Comparison of ENCODE assay signal across 9 cellular contexts in the genomic region with DNA sequence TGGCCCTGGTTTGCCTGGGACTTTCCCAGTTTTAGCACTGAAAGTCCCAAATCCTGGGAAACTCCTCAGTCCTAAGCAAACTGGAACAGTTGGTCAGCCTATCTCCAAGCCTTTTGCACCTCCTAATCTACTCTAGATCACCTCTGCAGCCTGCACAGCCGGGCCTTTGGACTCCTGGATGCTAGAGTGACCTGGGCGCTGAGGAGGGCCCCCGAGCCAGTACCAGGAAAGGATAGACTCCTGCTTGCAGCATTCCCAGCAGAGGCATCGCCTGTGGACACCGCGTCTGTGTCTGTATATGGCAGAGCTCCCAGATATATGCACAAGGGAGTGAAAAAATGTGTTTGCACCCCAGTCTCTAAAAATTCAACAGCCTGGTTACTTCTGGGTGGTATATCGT. TPM values are rescaled to one million over a fixed set of nuclear protein-coding genes. Genes with fewer than 3 reads are reported as not detected.
DNase-seq lines count a peak whose midpoint lies in the region; TF ChIP-seq lines count a peak whose summit lies in the region.
"Had no signal": no experiment of that assay in that cellular context is flagged by ENCODE, and none has a peak within 500 bp of the region (broad histone marks: within the 10 kb centered on the region; RNA-seq: fewer than 3 reads in every experiment).

No MANE protein-coding gene starts in this region.

- H3K9me3 ChIP-seq in tibial artery, result no peaks in the 10 kb centered on the region

- peak; percentile 2 for DNase-seq in activated CD4-positive, alpha-beta T cell treated with anti-CD3 and anti-CD28 coated beads for 48 hours
- no peak for DNase-seq in activated CD4-positive, alpha-beta T cell treated with anti-CD3 and anti-CD28 coated beads, Interleukin-2, amount 50 U/mL, for 4 hours
- DNase-seq in dorsolateral prefrontal cortex, result peak in 4 of 10 donors; percentile 37 to 44 (median 41)
- no peak for DNase-seq in mesothelial cell of epicardium (ENCODE audit: low spot score in 2 of 2, unreplicated experiment in 2 of 2)
- DNase-seq in tibial artery, result peak; percentile 20 to 57
- DNase-seq in erythroblast (lab: John Stamatoyannopoulos, UW), result no peak
- DNase-seq in SW480 (ENCODE audit: low spot score), result no peak
- DNase-seq in ecto neural progenitor cell (ENCODE audit: low spot score), result no peak
- DNase-seq: NCI-H1105 had no signal

- peaks cover 3% of the 10 kb centered on the region for H3K36me3 Mint-ChIP-seq in mesothelial cell of epicardium

- intact Hi-C loops in dorsolateral prefrontal cortex (cut with DNase I), result no loop called here
- intact Hi-C loops in tibial artery (cut with DNase I; ENCODE audit: low total_unique reads), result no loop called here

- no peak for TF ChIP-seq POLR2A in erythroblast (IDR thresholded peaks at IDR 0.05; ENCODE audit: low read length)

- H3K27ac Mint-ChIP-seq in mesothelial cell of epicardium, result peak overlapping the region; percentile 50

- H3K4me3 ChIP-seq in dorsolateral prefrontal cortex, result no peak overlapping the region
- no peak overlapping the region for H3K4me3 ChIP-seq in tibial artery

- no peaks in the 10 kb centered on the region for H3K9me3 Mint-ChIP-seq in mesothelial cell of epicardium

- H3K4me1 Mint-ChIP-seq in mesothelial cell of epicardium, result peaks cover 18% of the 10 kb centered on the region

- H3K36me3 ChIP-seq in tibial artery, result peaks cover 0 to under 1% (median 0%) of the 10 kb centered on the region in 3 donors

- H3K4me3 Mint-ChIP-seq in mesothelial cell of epicardium, result no peak overlapping the region

- no peaks in the 10 kb centered on the region for H3K27me3 Mint-ChIP-seq in mesothelial cell of epicardium (ENCODE audit: low read depth)

- peaks cover 0 to 52% (median 32%) of the 10 kb centered on the region in 4 donors for H3K4me1 ChIP-seq in tibial artery

- no peaks in the 10 kb centered on the region for H3K27me3 ChIP-seq in dorsolateral prefrontal cortex
- no peaks in the 10 kb centered on the region for H3K27me3 ChIP-seq in tibial artery

- H3K27ac ChIP-seq in dorsolateral prefrontal cortex (peak overlapping the region in 48 of 59 donors; percentile 8 to 80 (median 62)), tibial artery (peak overlapping the region; percentile 56 to 57)

- no peak for TF ChIP-seq CTCF in dorsolateral prefrontal cortex (IDR thresholded peaks at IDR 0.05 in 54 of 56, conservative IDR thresholded peaks at IDR 0.05 in 2 of 56; ENCODE audit: low read depth in 1 of 56, partially characterized antibody in 56 of 56)
- TF ChIP-seq CTCF in mesothelial cell of epicardium (IDR thresholded peaks at IDR 0.05; ENCODE audit: unreplicated experiment), result no peak
- no peak for TF ChIP-seq CTCF in tibial artery (IDR thresholded peaks at IDR 0.05)

RNA-seq across cellular contexts. Expression of a gene that starts 15.0 kb away (rescaled TPM):
- total RNA-seq in dorsolateral prefrontal cortex (10 to 100 TPM in 39 of 120 experiments, 1 to 10 TPM in 81; 2.5 to 38.3 (median 8.3) TPM), mesothelial cell of epicardium (33.1 to 35.6 TPM (median 33.3 TPM) in 3 replicates)

Comparison
In these comparisons a context has a peak if more than half of its experiments do, and no peak if none do; other contexts are left out.
1. DNase-seq: peak in activated CD4-positive, alpha-beta T cell treated with anti-CD3 and anti-CD28 coated beads for 48 hours (single experiment) and tibial artery (2 of 2); none in activated CD4-positive, alpha-beta T cell treated with anti-CD3 and anti-CD28 coated beads, Interleukin-2, amount 50 U/mL, for 4 hours (0 of 2), mesothelial cell of epicardium (0 of 2), erythroblast (0 of 2), SW480 (single experiment) and ecto neural progenitor cell (single experiment).